Comparison of ENCODE assay signal across 8 cellular contexts in genomic region chr16:8798174-8798527, GRCh38. TPM values are rescaled to one million over a fixed set of nuclear protein-coding genes. Genes with fewer than 3 reads are reported as not detected.
A peak's percentile ranks its signal among the peaks of the same experiment; 100 is the strongest.
DNase-seq lines count a peak whose midpoint lies in the region; ATAC-seq, FAIRE-seq and TF ChIP-seq lines count a peak whose summit lies in the region.

No MANE protein-coding gene starts in this region.

- H3K36me3 Mint-ChIP-seq in activated CD8-positive, alpha-beta memory T cell treated with anti-CD3 and anti-CD28 coated beads, Interleukin-2, amount 10 ng/mL, durations not matched to agents 7 days and 5 days = peaks cover 25% of the 10 kb centered on the region

- peak overlapping the region; percentile 96 for H3K4me3 ChIP-seq in Jurkat, Clone E6-1 (ENCODE audit: low read length)
- peak overlapping the region; percentile 78 for H3K4me3 ChIP-seq in bronchial epithelial cell (ENCODE audit: low read depth, low read length)
- H3K4me3 ChIP-seq in mononuclear cell (ENCODE audit: low read length) = peak overlapping the region; percentile 76

- peaks cover 9% of the 10 kb centered on the region for H3K36me3 ChIP-seq in bronchial epithelial cell (ENCODE audit: control insufficient read depth, insufficient read depth, low read length)

- peak overlapping the region; percentile 91 for H3K27ac Mint-ChIP-seq in activated CD8-positive, alpha-beta memory T cell treated with anti-CD3 and anti-CD28 coated beads, Interleukin-2, amount 10 ng/mL, durations not matched to agents 7 days and 5 days

- no peaks in the 10 kb centered on the region for H3K9me3 Mint-ChIP-seq in activated CD8-positive, alpha-beta memory T cell treated with anti-CD3 and anti-CD28 coated beads, Interleukin-2, amount 10 ng/mL, durations not matched to agents 7 days and 5 days (ENCODE audit: low read depth)

- no peak for DNase-seq in activated CD8-positive, alpha-beta memory T cell treated with anti-CD3 and anti-CD28 coated beads, Interleukin-2, amount 10 ng/mL, durations not matched to agents 7 days and 5 days
- DNase-seq in activated CD8-positive, alpha-beta memory T cell treated with anti-CD3 and anti-CD28 coated beads for 24 hours = no peak
- DNase-seq in Jurkat, Clone E6-1 (ENCODE audit: low read depth, low spot score) = no peak
- DNase-seq in bronchial epithelial cell (ENCODE audit: low read depth) (peak; percentile 37), H54 (ENCODE audit: insufficient read length, low spot score) (no peak), GM19240 (ENCODE audit: insufficient read length, low spot score) (no peak)

- FAIRE-seq in bronchial epithelial cell (lab: Jason Lieb, UNC) (no peak), H54 (lab: Jason Lieb, UNC) (no peak)

- no peaks in the 10 kb centered on the region for H3K27me3 Mint-ChIP-seq in activated CD8-positive, alpha-beta memory T cell treated with anti-CD3 and anti-CD28 coated beads, Interleukin-2, amount 10 ng/mL, durations not matched to agents 7 days and 5 days

- ATAC-seq in activated CD8-positive, alpha-beta memory T cell treated with anti-CD3 and anti-CD28 coated beads, Interleukin-2, amount 10 ng/mL, durations not matched to agents 7 days and 5 days = peak; percentile 14
- ATAC-seq in GM19035 (IDR thresholded peaks at IDR 0.05; ENCODE audit: unreplicated experiment) = no peak

- TF ChIP-seq CTCF in bronchial epithelial cell (IDR thresholded peaks at IDR 0.05; ENCODE audit: insufficient read depth, low read length, severe bottlenecking) = no peak

- peak overlapping the region; percentile 91 for H3K4me3 Mint-ChIP-seq in activated CD8-positive, alpha-beta memory T cell treated with anti-CD3 and anti-CD28 coated beads, Interleukin-2, amount 10 ng/mL, durations not matched to agents 7 days and 5 days

- TF ChIP-seq POLR2A in H54 (IDR thresholded peaks at IDR 0.05; ENCODE audit: low read depth, low read length) = no peak

- no peaks in the 10 kb centered on the region for H3K27me3 ChIP-seq in bronchial epithelial cell (ENCODE audit: control insufficient read depth, insufficient read depth, low read length)
- no peaks in the 10 kb centered on the region for H3K27me3 ChIP-seq in mononuclear cell (ENCODE audit: insufficient read depth, low read length)

- CTCF ChIA-PET in activated CD8-positive, alpha-beta memory T cell treated with anti-CD3 and anti-CD28 coated beads, Interleukin-2, amount 10 ng/mL, durations not matched to agents 7 days and 5 days (lab: Charles Lee) = interaction anchor here (0.8 to 3.1 kb wide), 3 partner anchors 19 to 82 kb away, joined by 3 to 10 read pairs (median 4); no protein-coding TSS in a partner anchor

- H3K4me1 ChIP-seq in mononuclear cell (ENCODE audit: insufficient read depth, low read length) = peaks cover 39% of the 10 kb centered on the region

- no peaks in the 10 kb centered on the region for H3K9me3 ChIP-seq in mononuclear cell (ENCODE audit: low read depth, low read length)

- peaks cover 47% of the 10 kb centered on the region for H3K4me1 Mint-ChIP-seq in activated CD8-positive, alpha-beta memory T cell treated with anti-CD3 and anti-CD28 coated beads, Interleukin-2, amount 10 ng/mL, durations not matched to agents 7 days and 5 days

RNA-seq across cellular contexts. Expression of gene PMM2, which starts 0.5 kb away (rescaled TPM):
- total RNA-seq in activated CD8-positive, alpha-beta memory T cell treated with anti-CD3 and anti-CD28 coated beads, Interleukin-2, amount 10 ng/mL, durations not matched to agents 7 days and 5 days = 10 to 100 TPM; 36.4 to 47.1 TPM
- polyA plus RNA-seq in Jurkat, Clone E6-1 (2012; ENCODE audit: insufficient read depth, insufficient read length) = 26.4 TPM
- total RNA-seq in bronchial epithelial cell (20.5 and 25.5 TPM in 2 replicates), mononuclear cell (19.7 TPM)

RNA-seq across cellular contexts. Expression of gene TMEM186, which starts 0.7 kb away (rescaled TPM):
- total RNA-seq in activated CD8-positive, alpha-beta memory T cell treated with anti-CD3 and anti-CD28 coated beads, Interleukin-2, amount 10 ng/mL, durations not matched to agents 7 days and 5 days = 10 to 100 TPM; 14.0 to 16.1 TPM
- polyA plus RNA-seq in Jurkat, Clone E6-1 (2012; ENCODE audit: insufficient read depth, insufficient read length) = 19.9 TPM
- total RNA-seq in bronchial epithelial cell (10.4 and 15.5 TPM in 2 replicates), mononuclear cell (1.3 TPM)
